In the genomic region with DNA sequence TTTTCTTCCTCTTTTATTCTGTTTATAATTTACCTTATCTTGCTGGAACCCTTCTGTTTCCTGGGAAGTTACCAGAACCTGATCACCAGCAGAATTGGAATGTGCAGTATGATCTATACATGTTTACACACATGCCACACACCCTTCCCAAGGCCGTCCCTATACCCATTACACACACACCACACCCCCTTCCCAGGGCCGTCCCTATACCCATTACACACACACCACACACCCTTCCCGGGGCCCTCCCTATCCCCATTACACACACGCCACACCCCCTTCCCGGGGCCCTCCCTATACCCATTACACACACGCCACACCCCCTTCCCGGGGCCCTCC, we compare ENCODE assay signal across 6 cellular contexts.
DNase-seq lines count a peak whose midpoint lies in the region; ATAC-seq and TF ChIP-seq lines count a peak whose summit lies in the region.
"Not testable (repeated sequence)": the region's sequence is repeated elsewhere in the genome, so short reads cannot be mapped to it uniquely, and the experiment has no call there.

No MANE protein-coding gene starts in this region.

- peak overlapping the region; percentile 85 for H3K4me2 ChIP-seq in BLaER1

- H3K27ac Mint-ChIP-seq in stimulated activated naive B cell treated with anti-CD40 and anti-IgM and Interleukin-4, amounts not matched to agents 10 μg/mL and 1 μg/mL and 100 μg/mL, for 72 hours, result peak overlapping the region; percentile 56

- POLR2A ChIA-PET in HEK293 (lab: Yijun Ruan, JAX), result not testable (repeated sequence)

- not testable (repeated sequence) for H3K9me3 Mint-ChIP-seq in stimulated activated naive B cell treated with anti-CD40 and anti-IgM and Interleukin-4, amounts not matched to agents 10 μg/mL and 1 μg/mL and 100 μg/mL, for 72 hours

- peaks cover 15% of the 10 kb centered on the region for H3K27me3 ChIP-seq in BLaER1

- H3K4me1 Mint-ChIP-seq in stimulated activated naive B cell treated with anti-CD40 and anti-IgM and Interleukin-4, amounts not matched to agents 10 μg/mL and 1 μg/mL and 100 μg/mL, for 72 hours, result peaks cover 7 to 13% of the 10 kb centered on the region in 2 donors

- peaks cover 8 to 19% of the 10 kb centered on the region in 2 donors for H3K27me3 Mint-ChIP-seq in stimulated activated naive B cell treated with anti-CD40 and anti-IgM and Interleukin-4, amounts not matched to agents 10 μg/mL and 1 μg/mL and 100 μg/mL, for 72 hours

- peaks cover 73% of the 10 kb centered on the region for H3K4me1 ChIP-seq in BLaER1
- not testable (repeated sequence) for H3K4me1 ChIP-seq in HEK293 (ENCODE audit: control insufficient read depth, insufficient read depth, low read length)

- ATAC-seq in Right ventricle myocardium inferior; stimulated activated naive B cell treated with anti-CD40 and anti-IgM and Interleukin-4, amounts not matched to agents 10 μg/mL and 1 μg/mL and 100 μg/mL, for 72 hours (replicated peaks): not testable (repeated sequence)

- H3K36me3 Mint-ChIP-seq in stimulated activated naive B cell treated with anti-CD40 and anti-IgM and Interleukin-4, amounts not matched to agents 10 μg/mL and 1 μg/mL and 100 μg/mL, for 72 hours, result not testable (repeated sequence)

- H3K27ac ChIP-seq in BLaER1, result peak overlapping the region; percentile 79
- not testable (repeated sequence) for H3K27ac ChIP-seq in HEK293 (ENCODE audit: extremely low read depth, low read depth, low read length)
- peak overlapping the region; percentile 90 for H3K27ac ChIP-seq in SK-N-MC

- CTCF ChIA-PET in HEK293 (lab: Yijun Ruan, JAX), result not testable (repeated sequence)

- not testable (repeated sequence) for H3K36me3 ChIP-seq in BLaER1; HEK293 (ENCODE audit: control insufficient read depth in 2 of 2, insufficient read depth in 1 of 2, low read length in 2 of 2); SK-N-MC (ENCODE audit: insufficient read depth, low read length)

- DNase-seq in SK-N-MC (ENCODE audit: low read depth, low spot score); stimulated activated naive B cell treated with anti-CD40 and anti-IgM and Interleukin-4, amounts not matched to agents 10 μg/mL and 1 μg/mL and 100 μg/mL, for 72 hours: not testable (repeated sequence)
- peak; percentile 7 for DNase-seq in Right ventricle myocardium inferior (ENCODE audit: missing footprints)
- peak; percentile 25 for DNase-seq in posterior vena cava (ENCODE audit: low spot score)

- not testable (repeated sequence) for TF ChIP-seq CTCF in HEK293 (tag by site-specific recombination; IDR thresholded peaks at IDR 0.05)

- intact Hi-C loops in Right ventricle myocardium inferior (cut with DNase I); posterior vena cava (cut with DNase I): not testable (repeated sequence)

- not testable (repeated sequence) for H3K4me3 Mint-ChIP-seq in stimulated activated naive B cell treated with anti-CD40 and anti-IgM and Interleukin-4, amounts not matched to agents 10 μg/mL and 1 μg/mL and 100 μg/mL, for 72 hours

- H3K4me3 ChIP-seq in BLaER1; HEK293 (ENCODE audit: low read depth, low read length): not testable (repeated sequence)
- H3K4me3 ChIP-seq in SK-N-MC, result peak overlapping the region; percentile 58

- H4K20me1 ChIP-seq in BLaER1, result not testable (repeated sequence)

- not testable (repeated sequence) for H3K9ac ChIP-seq in BLaER1; SK-N-MC (ENCODE audit: insufficient read length)

- not testable (repeated sequence) for H3K9me3 ChIP-seq in BLaER1; HEK293 (ENCODE audit: control insufficient read depth, insufficient read depth, low read depth, low read length); SK-N-MC (ENCODE audit: low read depth, low read length)

TF ChIP-seq in HEK293, 187 proteins besides CTCF, POLR2A, EP300 and RAD21:
- TF ChIP-seq, protein P1, sequence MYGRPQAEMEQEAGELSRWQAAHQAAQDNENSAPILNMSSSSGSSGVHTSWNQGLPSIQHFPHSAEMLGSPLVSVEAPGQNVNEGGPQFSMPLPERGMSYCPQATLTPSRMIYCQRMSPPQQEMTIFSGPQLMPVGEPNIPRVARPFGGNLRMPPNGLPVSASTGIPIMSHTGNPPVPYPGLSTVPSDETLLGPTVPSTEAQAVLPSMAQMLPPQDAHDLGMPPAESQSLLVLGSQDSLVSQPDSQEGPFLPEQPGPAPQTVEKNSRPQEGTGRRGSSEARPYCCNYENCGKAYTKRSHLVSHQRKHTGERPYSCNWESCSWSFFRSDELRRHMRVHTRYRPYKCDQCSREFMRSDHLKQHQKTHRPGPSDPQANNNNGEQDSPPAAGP (tag by site-specific recombination; IDR thresholded peaks at IDR 0.05), result peak; percentile 63; the same call in 1 of the 2 replicates
- TF ChIP-seq KLF9 (tag by site-specific recombination; IDR thresholded peaks at IDR 0.05; ENCODE audit: low read depth), result peak; percentile 46
